In genomic region chr17:73156887-73157870, GRCh38 we compare ENCODE assay signal across 14 cellular contexts. TPM values are rescaled to one million over a fixed set of nuclear protein-coding genes. Genes with fewer than 3 reads are reported as not detected.
DNase-seq lines count a peak whose midpoint lies in the region; ATAC-seq and TF ChIP-seq lines count a peak whose summit lies in the region.
"Had no signal": no experiment of that assay in that cellular context is flagged by ENCODE, and none has a peak within 500 bp of the region (broad histone marks: within the 10 kb centered on the region; RNA-seq: fewer than 3 reads in every experiment).

No MANE protein-coding gene starts in this region.

- 49% methylated on average over 11 of the region's 11 CpGs for WGBS in heart right ventricle, 2 donors

- POLR2A ChIA-PET in CD8-positive, alpha-beta T cell (lab: Charles Lee) = no interaction called here

- H3K27me3 Mint-ChIP-seq in CD8-positive, alpha-beta T cell (ENCODE audit: low read depth) = peaks cover 30% of the 10 kb centered on the region

- ATAC-seq in left ventricle myocardium superior (peak; percentile 27), heart right ventricle (no peak), HG02763 (IDR thresholded peaks at IDR 0.05; ENCODE audit: unreplicated experiment) (no peak)
- no peak for ATAC-seq in CD8-positive, alpha-beta T cell

- H3K4me3 ChIP-seq in heart right ventricle = no peak overlapping the region
- no peak overlapping the region for H3K4me3 ChIP-seq in CD8-positive, alpha-beta T cell (ENCODE audit: low read depth, low read length)
- H3K4me3 ChIP-seq: adrenal gland had no signal

- H3K27ac ChIP-seq in heart right ventricle = peak overlapping the region in 1 of 10 donors; percentile 10
- H3K27ac ChIP-seq in CD8-positive, alpha-beta T cell (ENCODE audit: low read depth, low read length) = no peak overlapping the region
- H3K27ac ChIP-seq: VCaP had no signal

- H3K9me3 ChIP-seq in heart right ventricle = no peaks in the 10 kb centered on the region
- H3K9me3 ChIP-seq in CD8-positive, alpha-beta T cell (ENCODE audit: low read length) = no peaks in the 10 kb centered on the region
- H3K9me3 ChIP-seq: adrenal gland had no signal

- TF ChIP-seq CTCF in heart right ventricle (IDR thresholded peaks at IDR 0.05) = no peak
- TF ChIP-seq CTCF in CD8-positive, alpha-beta T cell (IDR thresholded peaks at IDR 0.05) = no peak

- peaks cover 0 to 20% (median 8%) of the 10 kb centered on the region in 9 donors for H3K4me1 ChIP-seq in heart right ventricle
- no peaks in the 10 kb centered on the region for H3K4me1 ChIP-seq in CD8-positive, alpha-beta T cell (ENCODE audit: insufficient read depth, low read length)
- H3K4me1 ChIP-seq: adrenal gland had no signal

- intact Hi-C loops in left ventricle myocardium superior (cut with micrococcal nuclease) (loop anchor here (10.0 kb wide), 2 partner anchors 432 to 602 kb away; no protein-coding TSS in a partner anchor), heart right ventricle (cut with DNase I) (loop anchor here in 9 of 10 donors (1.0 to 10.0 kb wide), 9 partner anchors 65 to 602 kb away; partner anchors contain the start of gene SLC39A11 (in 1 of the 9))
- intact Hi-C loops in CD8-positive, alpha-beta T cell (cut with DNase I, micrococcal nuclease) = loop anchor here (1.0 to 2.0 kb wide), 3 partner anchors 170 to 596 kb away; no protein-coding TSS in a partner anchor

- CTCF ChIA-PET in CD8-positive, alpha-beta T cell (lab: Charles Lee) = interaction anchor here (0.9 to 3.0 kb wide), 11 partner anchors 11 to 600 kb away, joined by 3 to 69 read pairs (median 4); no protein-coding TSS in a partner anchor

- H3K27ac Mint-ChIP-seq in CD8-positive, alpha-beta T cell = no peak overlapping the region

- H3K36me3 ChIP-seq in heart right ventricle = no peaks in the 10 kb centered on the region
- H3K36me3 ChIP-seq in CD8-positive, alpha-beta T cell (ENCODE audit: insufficient read depth, low read length) = no peaks in the 10 kb centered on the region
- H3K36me3 ChIP-seq: adrenal gland had no signal

- H3K4me3 Mint-ChIP-seq in CD8-positive, alpha-beta T cell = no peak overlapping the region
- H3K4me3 Mint-ChIP-seq: IgD-negative memory B cell, neural crest cell had no signal

- no peaks in the 10 kb centered on the region for H3K36me3 Mint-ChIP-seq in CD8-positive, alpha-beta T cell
- H3K36me3 Mint-ChIP-seq: IgD-negative memory B cell had no signal

- no peaks in the 10 kb centered on the region for H3K9me3 Mint-ChIP-seq in CD8-positive, alpha-beta T cell
- H3K9me3 Mint-ChIP-seq: IgD-negative memory B cell, neural crest cell had no signal

- DNase-seq in left ventricle myocardium superior = no peak
- no peak for DNase-seq in heart right ventricle
- DNase-seq in NCI-H1694 (lab: John Stamatoyannopoulos, UW) = peak; percentile 31
- peak; percentile 74 for DNase-seq in cerebellar cortex (ENCODE audit: low spot score)
- DNase-seq in CD8-positive, alpha-beta T cell = no peak
- no peak for DNase-seq in stimulated activated CD8-positive, alpha-beta memory T cell treated with anti-CD3 and anti-CD28 coated beads, Interleukin-4, amount 100 ng/mL, for 48 hours
- no peak for DNase-seq in NCI-H187 (lab: John Stamatoyannopoulos, UW)
- DNase-seq: GDM1 had no signal

- H3K27me3 ChIP-seq in heart right ventricle = peaks cover 0 to 47% (median 30%) of the 10 kb centered on the region in 7 donors
- H3K27me3 ChIP-seq in CD8-positive, alpha-beta T cell (ENCODE audit: insufficient read depth, low read length) = no peaks in the 10 kb centered on the region
- H3K27me3 ChIP-seq: adrenal gland, dorsolateral prefrontal cortex had no signal

- peaks cover 3% of the 10 kb centered on the region for H3K4me1 Mint-ChIP-seq in CD8-positive, alpha-beta T cell (ENCODE audit: low read depth)

RNA-seq across cellular contexts. Expression of gene SSTR2, which starts 7.6 kb away (rescaled TPM):
- total RNA-seq in left ventricle myocardium superior (0.74 TPM), heart right ventricle (1 to 10 TPM in 2 of 10 donors, under 1 TPM in 8; 0.04 to 1.2 (median 0.44) TPM)
- polyA plus RNA-seq in heart right ventricle = under 1 TPM; 0.16 to 0.37 TPM
- not detected for total RNA-seq in CD8-positive, alpha-beta T cell
- polyA plus RNA-seq: IgD-negative memory B cell had no signal

RNA-seq across cellular contexts. Expression of gene COG1, which starts 35.7 kb away (rescaled TPM):
- 58.2 TPM for total RNA-seq in left ventricle myocardium superior
- 10 to 100 TPM; 44.4 to 70.6 (median 58.0) TPM for total RNA-seq in heart right ventricle
- 10 to 100 TPM; 27.1 to 97.2 TPM for polyA plus RNA-seq in heart right ventricle
- 10 to 100 TPM; 91.3 to 95.6 TPM for total RNA-seq in CD8-positive, alpha-beta T cell

Comparison
In these comparisons a context has a peak if more than half of its experiments do, and no peak if none do; other contexts are left out.
1. DNase-seq: peak in NCI-H1694 (single experiment) and cerebellar cortex (single experiment); none in left ventricle myocardium superior (single experiment), heart right ventricle (0 of 2), CD8-positive, alpha-beta T cell (0 of 7), stimulated activated CD8-positive, alpha-beta memory T cell treated with anti-CD3 and anti-CD28 coated beads, Interleukin-4, amount 100 ng/mL, for 48 hours (single experiment) and NCI-H187 (0 of 2).